ENCODE assay signal across 26 cellular contexts in the genomic region with DNA sequence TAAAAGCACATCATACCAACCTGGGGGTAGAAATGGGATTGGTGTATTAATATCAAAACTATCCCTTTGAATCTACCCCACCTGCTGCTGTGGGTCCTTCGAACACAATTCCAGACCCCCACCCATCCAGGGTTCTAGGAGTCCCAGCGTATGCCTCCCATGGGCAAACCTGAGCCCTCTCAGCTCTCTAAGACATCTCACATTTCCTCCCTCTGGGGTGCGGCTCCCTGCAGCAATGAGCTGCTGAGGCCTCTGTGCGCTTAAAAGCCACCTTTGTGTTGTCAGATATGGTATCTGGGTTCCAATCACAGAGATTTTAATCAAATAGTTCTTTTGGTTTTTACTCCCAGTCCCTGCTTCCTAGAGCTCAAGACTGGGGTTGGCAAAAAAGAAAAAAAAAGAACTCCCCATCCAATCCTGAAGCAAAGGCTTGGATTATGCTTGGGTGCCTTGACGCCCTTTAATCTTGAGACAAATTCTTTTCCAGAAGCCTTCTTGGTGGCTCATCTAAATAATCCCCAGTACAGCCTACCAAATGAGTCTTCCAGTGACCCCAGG. TPM values are rescaled to one million over a fixed set of nuclear protein-coding genes. Genes with fewer than 3 reads are reported as not detected.
DNase-seq lines count a peak whose midpoint lies in the region; ATAC-seq, FAIRE-seq and TF ChIP-seq lines count a peak whose summit lies in the region.
"Had no signal": no experiment of that assay in that cellular context is flagged by ENCODE, and none has a peak within 500 bp of the region (broad histone marks: within the 10 kb centered on the region; RNA-seq: fewer than 3 reads in every experiment).

No MANE protein-coding gene starts in this region.

- intact Hi-C loops in HepG2 (cut with micrococcal nuclease; ENCODE audit: unreplicated experiment) (no loop called here), right lobe of liver (cut with DNase I) (no loop called here), PC-9 (cut with micrococcal nuclease; ENCODE audit: unreplicated experiment) (loop anchor here (1.0 kb wide), 1 partner anchor 36 kb away; no protein-coding TSS in a partner anchor)

- no peak for TF ChIP-seq EP300 in HepG2 (IDR thresholded peaks at IDR 0.05; ENCODE audit: low read depth in 2 of 2, low read length in 2 of 2)
- no peak for TF ChIP-seq EP300 in HepG2 (CRISPR knock-in tag; IDR thresholded peaks at IDR 0.05; ENCODE audit: borderline replicate concordance)

- no peak overlapping the region for H3K4me3 Mint-ChIP-seq in mesothelial cell of epicardium
- H3K4me3 Mint-ChIP-seq in effector memory CD8-positive, alpha-beta T cell, result no peak overlapping the region
- H3K4me3 Mint-ChIP-seq: activated naive CD4-positive, alpha-beta T cell treated with anti-CD3 and anti-CD28 coated beads for 36 hours; neural crest cell; T-helper 17 cell had no signal

- H3K36me3 ChIP-seq in HepG2 (replicated peaks in 1 of 2; ENCODE audit: control insufficient read depth in 1 of 2, insufficient read depth in 2 of 2, low read length in 2 of 2) (no peaks in the 10 kb centered on the region), right lobe of liver (no peaks in the 10 kb centered on the region), PC-9 (ENCODE audit: low read depth) (no peaks in the 10 kb centered on the region)
- H3K36me3 ChIP-seq: esophagus muscularis mucosa, HAP-1, transverse colon had no signal

- H3K27ac ChIP-seq in HepG2 (ENCODE audit: extremely low read length, insufficient read depth, low read length) (no peak overlapping the region), right lobe of liver (no peak overlapping the region), PC-9 (peak overlapping the region; percentile 10; the same call in 1 of the 2 replicates)
- H3K27ac ChIP-seq: A549, esophagus muscularis mucosa, SK-N-MC, transverse colon had no signal

- H3K4me1 ChIP-seq in HepG2 (ENCODE audit: insufficient read depth, low read length) (peaks cover 70% of the 10 kb centered on the region), right lobe of liver (peaks cover 0 to 11% (median 0%) of the 10 kb centered on the region in 4 donors), PC-9 (replicated peaks; ENCODE audit: insufficient read depth) (peaks cover 36% of the 10 kb centered on the region)

- 19% methylated on average over 5 of the region's 5 CpGs for WGBS in HepG2 (ENCODE audit: low lambda C conversion rate)
- WGBS in right lobe of liver (ENCODE audit: insufficient coverage, low coverage, low lambda C conversion rate, missing lambda C conversion rate), result 78% methylated on average over 5 of the region's 5 CpGs

- H3K27me3 Mint-ChIP-seq in mesothelial cell of epicardium (ENCODE audit: low read depth), result no peaks in the 10 kb centered on the region
- H3K27me3 Mint-ChIP-seq in effector memory CD8-positive, alpha-beta T cell, result no peaks in the 10 kb centered on the region

- H3K27ac Mint-ChIP-seq in mesothelial cell of epicardium, result peak overlapping the region; percentile 31
- H3K27ac Mint-ChIP-seq in effector memory CD8-positive, alpha-beta T cell, result no peak overlapping the region
- H3K27ac Mint-ChIP-seq: activated naive CD4-positive, alpha-beta T cell treated with anti-CD3 and anti-CD28 coated beads for 36 hours; T-helper 17 cell had no signal

- H3K9me2 ChIP-seq in PC-9 (ENCODE audit: insufficient read depth), result no peaks in the 10 kb centered on the region

- H3K4me3 ChIP-seq in HepG2 (replicated peaks in 1 of 3; ENCODE audit: insufficient read depth in 1 of 3, low read depth in 2 of 3, low read length in 3 of 3) (peak overlapping the region in 1 of 3 experiments; percentile 3; a peak in 2 of 6 replicates), right lobe of liver (no peak overlapping the region), PC-9 (no peak overlapping the region)
- H3K4me3 ChIP-seq: A549, esophagus muscularis mucosa, HAP-1, SK-N-MC, transverse colon had no signal

- H4K20me1 ChIP-seq in HepG2 (ENCODE audit: insufficient read depth, low read length), result no peaks in the 10 kb centered on the region
- H4K20me1 ChIP-seq in PC-9 (ENCODE audit: insufficient read depth), result no peaks in the 10 kb centered on the region

- TF ChIP-seq POLR2A in HepG2 (IDR thresholded peaks at IDR 0.05; ENCODE audit: insufficient read depth in 1 of 2, low read depth in 2 of 2, low read length in 2 of 2) (no peak), right lobe of liver (IDR thresholded peaks at IDR 0.05) (no peak)

- H3K9me3 Mint-ChIP-seq in mesothelial cell of epicardium, result peaks cover 3% of the 10 kb centered on the region
- no peaks in the 10 kb centered on the region for H3K9me3 Mint-ChIP-seq in effector memory CD8-positive, alpha-beta T cell
- H3K9me3 Mint-ChIP-seq: activated naive CD4-positive, alpha-beta T cell treated with anti-CD3 and anti-CD28 coated beads for 36 hours; neural crest cell had no signal

- TF ChIP-seq CTCF in HepG2 (CRISPR knock-in tag; IDR thresholded peaks at IDR 0.05) (no peak), right lobe of liver (IDR thresholded peaks at IDR 0.05) (no peak), PC-9 (conservative IDR thresholded peaks at IDR 0.05) (no peak), mesothelial cell of epicardium (IDR thresholded peaks at IDR 0.05; ENCODE audit: unreplicated experiment) (no peak)

- BruUV-seq in HepG2 (replicated peaks; lab: Mats Ljungman, UMichigan) (no TSS peak), PC-9 (replicated peaks; lab: Mats Ljungman, UMichigan) (no TSS peak)

- no peak for FAIRE-seq in HepG2 (lab: Jason Lieb, UNC)
- FAIRE-seq: A549, colon, islet of Langerhans had no signal

- DNase-seq in HepG2 (ENCODE audit: low spot score) (no peak), right lobe of liver (no peak), PC-9 (no peak), mesothelial cell of epicardium (ENCODE audit: low spot score in 2 of 2, unreplicated experiment in 2 of 2) (no peak), cerebellar cortex (ENCODE audit: low spot score) (no peak), ecto neural progenitor cell (ENCODE audit: low spot score) (no peak)
- DNase-seq in activated CD8-positive, alpha-beta memory T cell treated with anti-CD3 and anti-CD28 coated beads for 24 hours, result no peak
- no peak for DNase-seq in effector memory CD8-positive, alpha-beta T cell
- DNase-seq: activated CD4-positive, alpha-beta T cell treated with anti-CD3 and anti-CD28 coated beads for 48 hours; activated naive CD4-positive, alpha-beta T cell treated with anti-CD3 and anti-CD28 coated beads for 36 hours; foreskin melanocyte; hypothalamus; MM.1S; NCI-H1436; NCI-H510A treated with DMSO at 0.1 percent for 48 hours; posterior cingulate gyrus; RPMI8226; T-helper 17 cell; transverse colon had no signal

- CTCF ChIA-PET in HepG2 (lab: Yijun Ruan, JAX; ENCODE audit: low intra/inter-chr PET ratio, low total read pairs), result no interaction called here
- CTCF ChIA-PET in PC-9 (lab: Charles Lee), result no interaction called here

- no peaks in the 10 kb centered on the region for H3K79me2 ChIP-seq in HepG2 (ENCODE audit: insufficient read depth, low read length)
- no peaks in the 10 kb centered on the region for H3K79me2 ChIP-seq in PC-9 (ENCODE audit: low read depth)

- H3K4me1 Mint-ChIP-seq in mesothelial cell of epicardium, result peaks cover 31% of the 10 kb centered on the region
- H3K4me1 Mint-ChIP-seq in effector memory CD8-positive, alpha-beta T cell (ENCODE audit: low read depth in 2 of 2), result no peaks in the 10 kb centered on the region

- no peak overlapping the region for H2AFZ ChIP-seq in HepG2 (ENCODE audit: low read length)
- H2AFZ ChIP-seq in PC-9, result no peak overlapping the region

- ATAC-seq in HepG2 (peak; percentile 56), right lobe of liver (no peak)
- no peak for ATAC-seq in effector memory CD8-positive, alpha-beta T cell (replicated peaks)

- H3K4me2 ChIP-seq in HepG2 (ENCODE audit: low read depth, low read length) (peak overlapping the region; percentile 56), PC-9 (peak overlapping the region; percentile 26; the same call in 1 of the 2 replicates)
- H3K4me2 ChIP-seq: A549 had no signal

- in situ Hi-C loops in HepG2 (cut with HindIII; ENCODE audit: extremely low pct_ligation_motif_present, low pct_unique_long_range_greater_than_20kb), result no loop called here

- no peak overlapping the region for H3K9ac ChIP-seq in HepG2 (ENCODE audit: insufficient read depth, low read depth, low read length)

- no peaks in the 10 kb centered on the region for H3K36me3 Mint-ChIP-seq in mesothelial cell of epicardium
- no peaks in the 10 kb centered on the region for H3K36me3 Mint-ChIP-seq in effector memory CD8-positive, alpha-beta T cell (ENCODE audit: insufficient read depth)

- H3K9me3 ChIP-seq in HepG2 (ENCODE audit: low read length) (no peaks in the 10 kb centered on the region), right lobe of liver (no peaks in the 10 kb centered on the region), PC-9 (ENCODE audit: insufficient read depth, low read depth) (no peaks in the 10 kb centered on the region)
- H3K9me3 ChIP-seq: A549, esophagus muscularis mucosa, HAP-1, transverse colon had no signal

- POLR2A ChIA-PET in HepG2 (lab: Yijun Ruan, JAX) (no interaction called here), PC-9 (lab: Charles Lee; ENCODE audit: unreplicated experiment) (interaction anchor here (0.6 kb wide), 1 partner anchor 564 kb away, joined by 9 read pairs; no protein-coding TSS in a partner anchor)

- no peak for TF ChIP-seq RAD21 in HepG2 (CRISPR knock-in tag; IDR thresholded peaks at IDR 0.05)

- H3F3A ChIP-seq in PC-9 (ENCODE audit: insufficient read depth, low read depth), result peaks cover 8% of the 10 kb centered on the region; the same call in 1 of the 2 replicates

- no peaks in the 10 kb centered on the region for H3K27me3 ChIP-seq in HepG2 (ENCODE audit: control insufficient read depth in 1 of 2, insufficient read depth in 2 of 2, low read length in 2 of 2)
- H3K27me3 ChIP-seq in right lobe of liver, result no peaks in the 10 kb centered on the region
- H3K27me3 ChIP-seq in PC-9 (ENCODE audit: insufficient read depth, low read depth), result no peaks in the 10 kb centered on the region
- H3K27me3 ChIP-seq: esophagus muscularis mucosa, transverse colon had no signal

RNA-seq across cellular contexts. Expression of a gene that starts 37.5 kb away (rescaled TPM):
- total RNA-seq in HepG2 (2016; rRNA removed; fragmentation: Illumina TruSeq; extraction: Trizol) (11.0 and 13.1 TPM in 2 replicates), right lobe of liver (10 to 100 TPM in 3 of 6 experiments, 1 to 10 TPM in 3; 3.5 to 20.5 (median 9.7) TPM), PC-9 (2021) (4.5 and 6.8 TPM in 2 replicates), mesothelial cell of epicardium (6.9 to 8.6 TPM (median 8.3 TPM) in 3 replicates)
- 7.4 and 7.7 TPM in 2 replicates for total RNA-seq in HepG2 (2016; cell fraction: cytosol; rRNA removed; fragmentation: Illumina TruSeq; extraction: Trizol; ENCODE audit: low read depth)
- 10.6 and 11.4 TPM in 2 replicates for total RNA-seq in HepG2 (2016; cell fraction: insoluble cytoplasmic fraction; rRNA removed; fragmentation: Illumina TruSeq; extraction: Trizol)
- 8.1 and 8.3 TPM in 2 replicates for total RNA-seq in HepG2 (2016; cell fraction: membrane; rRNA removed; fragmentation: Illumina TruSeq; extraction: Trizol)
- total RNA-seq in HepG2 (2016; cell fraction: nucleus; rRNA removed; fragmentation: Illumina TruSeq; extraction: Trizol), result 6.7 and 7.6 TPM in 2 replicates
- 3.5 and 3.6 TPM in 2 replicates for polyA plus RNA-seq in HepG2 (2011; rRNA removed)
- 1.7 and 1.8 TPM in 2 replicates for polyA plus RNA-seq in HepG2 (2011; cell fraction: cytosol; rRNA removed)
- 3.6 and 4.8 TPM in 2 replicates for polyA plus RNA-seq in HepG2 (2011; cell fraction: nucleus; rRNA removed)
- polyA plus RNA-seq in HepG2 (2012), result 5.3 and 6.0 TPM in 2 replicates
- 0.45 and 0.55 TPM in 2 replicates for polyA plus RNA-seq in HepG2 (2016; cell fraction: cytosol; fragmentation: Illumina TruSeq; extraction: Trizol; ENCODE audit: low read depth)
- polyA plus RNA-seq in HepG2 (2016; cell fraction: insoluble cytoplasmic fraction; fragmentation: Illumina TruSeq; extraction: Trizol; ENCODE audit: low read depth), result 6.1 and 6.3 TPM in 2 replicates
- polyA plus RNA-seq in HepG2 (2016; cell fraction: membrane; fragmentation: Illumina TruSeq; extraction: Trizol; ENCODE audit: low read depth), result 1.7 and 2.1 TPM in 2 replicates
- 7.9 and 8.0 TPM in 2 replicates for polyA plus RNA-seq in HepG2 (2016; cell fraction: nucleus; fragmentation: Illumina TruSeq; extraction: Trizol; ENCODE audit: insufficient read depth, low read depth)
- polyA minus RNA-seq in HepG2 (2011; rRNA and poly(A)+ RNA removed; ENCODE audit: low replicate concordance), result 9.5 and 10.1 TPM in 2 replicates
- polyA minus RNA-seq in HepG2 (2011; cell fraction: cytosol; rRNA and poly(A)+ RNA removed), result 11.4 and 14.6 TPM in 2 replicates
- 6.4 and 12.3 TPM in 2 replicates for polyA minus RNA-seq in HepG2 (2011; cell fraction: nucleus; rRNA and poly(A)+ RNA removed)
